Comparison of ENCODE assay signal across 8 cellular contexts in genomic region chr7:156892086-156892800, GRCh38. TPM values are rescaled to one million over a fixed set of nuclear protein-coding genes. Genes with fewer than 3 reads are reported as not detected.
DNase-seq lines count a peak whose midpoint lies in the region; ATAC-seq and TF ChIP-seq lines count a peak whose summit lies in the region.

No MANE protein-coding gene starts in this region.

- no peaks in the 10 kb centered on the region for H3K9me3 ChIP-seq in AG04450 (ENCODE audit: control insufficient read depth, insufficient read depth, low read length)
- no peaks in the 10 kb centered on the region for H3K9me3 ChIP-seq in Panc1 (ENCODE audit: control insufficient read depth, insufficient read depth, low read depth, low read length)
- H3K9me3 ChIP-seq in prostate gland = no peaks in the 10 kb centered on the region

- no peak overlapping the region for H3K27ac ChIP-seq in AG04450 (ENCODE audit: low read depth, low read length)
- H3K27ac ChIP-seq in Panc1 (ENCODE audit: low read length) = peak overlapping the region; percentile 72
- H3K27ac ChIP-seq in prostate gland = peak overlapping the region; percentile 89 to 96

- in situ Hi-C loops in Panc1 (cut with HindIII; ENCODE audit: low pct_unique_long_range_greater_than_20kb, low sequenced_read_pairs) = no loop called here

- 2% methylated on average over 40 of the region's 57 CpGs for WGBS in prostate gland

- H3K27me3 ChIP-seq in AG04450 (ENCODE audit: control insufficient read depth, insufficient read depth, low read length) (no peaks in the 10 kb centered on the region), Panc1 (ENCODE audit: control insufficient read depth, insufficient read depth, low read length) (no peaks in the 10 kb centered on the region), prostate gland (replicated peaks; ENCODE audit: insufficient read depth) (no peaks in the 10 kb centered on the region)

- TF ChIP-seq CTCF in AG04450 (IDR thresholded peaks at IDR 0.05; ENCODE audit: low read depth, low read length) (no peak), Panc1 (IDR thresholded peaks at IDR 0.05) (no peak), prostate gland (IDR thresholded peaks at IDR 0.05) (peak in 1 of 4 experiments; percentile 18)

- TF ChIP-seq POLR2A in prostate gland (IDR thresholded peaks at IDR 0.05) = peak; percentile 30

- intact Hi-C loops in Panc1 (cut with micrococcal nuclease; ENCODE audit: unreplicated experiment) (no loop called here), head of caudate nucleus (cut with DNase I) (loop anchor here (10.0 kb wide), 2 partner anchors 253 to 443 kb away; partner anchors contain the start of gene DNAJB6), prostate gland (cut with DNase I) (no loop called here)

- DNase-seq in AG04450 (ENCODE audit: low read depth, low spot score) = no peak
- DNase-seq in Panc1 (ENCODE audit: low read depth, low spot score) = no peak
- DNase-seq in activated gamma-delta T cell treated with Interleukin-2 at 50 U/mL for 16 hours = peak; percentile 59
- peak in 34 of 42 donors; percentile 12 to 69 (median 40) for DNase-seq in head of caudate nucleus
- DNase-seq in prostate gland (ENCODE audit: low spot score) = peak; percentile 25
- DNase-seq in ureter (ENCODE audit: low spot score) = peak; percentile 53

- H3K4me3 ChIP-seq in AG04450 (ENCODE audit: low read depth, low read length) (peak overlapping the region; percentile 74), Panc1 (ENCODE audit: low read depth in 2 of 2, low read length in 2 of 2) (peak overlapping the region; percentile 67 to 94), prostate gland (peak overlapping the region; percentile 88 to 96)

- peaks cover 11% of the 10 kb centered on the region; the same call in 1 of the 2 replicates for H3K4me1 ChIP-seq in Panc1 (ENCODE audit: control insufficient read depth, insufficient read depth, low read length)
- H3K4me1 ChIP-seq in prostate gland (replicated peaks) = no peaks in the 10 kb centered on the region

- POLR2A ChIA-PET in AG04450 (lab: Yijun Ruan, JAX) = no interaction called here
- POLR2A ChIA-PET in Panc1 (lab: Charles Lee) = no interaction called here

- CTCF ChIA-PET in AG04450 (lab: Charles Lee) = interaction anchor here (0.7 to 1.8 kb wide), 5 partner anchors 57 to 1090 kb away, joined by 4 to 7 read pairs (median 5); partner anchors contain the start of gene NOM1
- CTCF ChIA-PET in Panc1 (lab: Charles Lee) = interaction anchor here (0.7 kb wide), 1 partner anchor 38 kb away, joined by 4 read pairs; no protein-coding TSS in a partner anchor

- ATAC-seq in GM19023 (IDR thresholded peaks at IDR 0.05; ENCODE audit: unreplicated experiment) (peak; percentile 17), HG03175 (IDR thresholded peaks at IDR 0.05; ENCODE audit: unreplicated experiment) (peak; percentile 18), Panc1 (peak; percentile 59)

- H3K36me3 ChIP-seq in Panc1 (ENCODE audit: control insufficient read depth, insufficient read depth, low read length) (peaks cover 2% of the 10 kb centered on the region; the same call in 1 of the 2 replicates), prostate gland (no peaks in the 10 kb centered on the region)

- no TSS peak for BruUV-seq in Panc1 (replicated peaks; lab: Mats Ljungman, UMichigan)

RNA-seq across cellular contexts. Expression of gene LMBR1, which starts 0.7 kb away (rescaled TPM):
- polyA plus RNA-seq in AG04450 (2011; rRNA removed) = 17.9 and 20.8 TPM in 2 replicates
- polyA minus RNA-seq in AG04450 (2011; rRNA and poly(A)+ RNA removed) = 21.5 and 30.3 TPM in 2 replicates
- 82.6 TPM for total RNA-seq in Panc1 (2021; ENCODE audit: unreplicated experiment)
- polyA plus RNA-seq in Panc1 (2012; ENCODE audit: insufficient read length) = 65.7 TPM
- total RNA-seq in prostate gland = 100 to 1,000 TPM in 1 of 2 donors, 10 to 100 TPM in 1; 44.7 to 168 TPM
- 89.5 TPM for total RNA-seq in ureter

RNA-seq across cellular contexts. Expression of gene NOM1, which starts 57.3 kb away (rescaled TPM):
- polyA plus RNA-seq in AG04450 (2011; rRNA removed) = 10.3 and 10.4 TPM in 2 replicates
- 15.5 and 17.2 TPM in 2 replicates for polyA minus RNA-seq in AG04450 (2011; rRNA and poly(A)+ RNA removed)
- 30.3 TPM for total RNA-seq in Panc1 (2021; ENCODE audit: unreplicated experiment)
- 20.6 TPM for polyA plus RNA-seq in Panc1 (2012; ENCODE audit: insufficient read length)
- 10 to 100 TPM; 10.4 to 24.3 TPM for total RNA-seq in prostate gland
- 35.8 TPM for total RNA-seq in ureter

Comparison
In these comparisons a context has a peak if more than half of its experiments do, and no peak if none do; other contexts are left out.
1. DNase-seq: peak in activated gamma-delta T cell treated with Interleukin-2 at 50 U/mL for 16 hours (single experiment), head of caudate nucleus (34 of 42), prostate gland (single experiment) and ureter (single experiment); none in AG04450 (single experiment) and Panc1 (single experiment).
2. Peak in every context shown above with its lines, with median percentiles within 50 percentile points of each other: H3K4me3 ChIP-seq and ATAC-seq.